Comparison of ENCODE assay signal across 14 cellular contexts in genomic region chr6:161011509-161012480, GRCh38. TPM values are rescaled to one million over a fixed set of nuclear protein-coding genes. Genes with fewer than 3 reads are reported as not detected.
A peak's percentile ranks its signal among the peaks of the same experiment; 100 is the strongest.
DNase-seq lines count a peak whose midpoint lies in the region; FAIRE-seq and TF ChIP-seq lines count a peak whose summit lies in the region.
"Had no signal": no experiment of that assay in that cellular context is flagged by ENCODE, and none has a peak within 500 bp of the region (broad histone marks: within the 10 kb centered on the region; RNA-seq: fewer than 3 reads in every experiment).

No MANE protein-coding gene starts in this region.

- H3K27ac Mint-ChIP-seq in neural progenitor cell: peak overlapping the region; percentile 34
- H3K27ac Mint-ChIP-seq: activated CD4-positive, alpha-beta memory T cell treated with anti-CD3 and anti-CD28 coated beads, Interleukin-2, amount 10 ng/mL, durations not matched to agents 7 days and 5 days had no signal

- H2AFZ ChIP-seq in neural progenitor cell (replicated peaks): no peak overlapping the region

- peaks cover 16% of the 10 kb centered on the region for H3K9me3 Mint-ChIP-seq in neural progenitor cell
- H3K9me3 Mint-ChIP-seq: activated CD4-positive, alpha-beta memory T cell treated with anti-CD3 and anti-CD28 coated beads, Interleukin-2, amount 10 ng/mL, durations not matched to agents 7 days and 5 days had no signal

- no peaks in the 10 kb centered on the region for H3K27me3 ChIP-seq in cardiac muscle cell
- H3K27me3 ChIP-seq in neural progenitor cell: no peaks in the 10 kb centered on the region
- H3K27me3 ChIP-seq: gastroesophageal sphincter, ovary had no signal

- peaks cover 22% of the 10 kb centered on the region for H3K4me1 Mint-ChIP-seq in neural progenitor cell
- H3K4me1 Mint-ChIP-seq: activated CD4-positive, alpha-beta memory T cell treated with anti-CD3 and anti-CD28 coated beads, Interleukin-2, amount 10 ng/mL, durations not matched to agents 7 days and 5 days had no signal

- peak overlapping the region; percentile 67 for H3K4me2 ChIP-seq in neural progenitor cell

- H4K20me1 ChIP-seq in neural progenitor cell (ENCODE audit: low read depth): peaks cover 32% of the 10 kb centered on the region

- H3K4me3 Mint-ChIP-seq in neural progenitor cell: peak overlapping the region; percentile 15
- H3K4me3 Mint-ChIP-seq: activated CD4-positive, alpha-beta memory T cell treated with anti-CD3 and anti-CD28 coated beads, Interleukin-2, amount 10 ng/mL, durations not matched to agents 7 days and 5 days had no signal

- H3F3A ChIP-seq in neural progenitor cell (ENCODE audit: low read depth): peaks cover 21% of the 10 kb centered on the region

- peaks cover 3% of the 10 kb centered on the region for H3K27me3 Mint-ChIP-seq in neural progenitor cell (ENCODE audit: insufficient read depth, low read depth)
- H3K27me3 Mint-ChIP-seq: activated CD4-positive, alpha-beta memory T cell treated with anti-CD3 and anti-CD28 coated beads, Interleukin-2, amount 10 ng/mL, durations not matched to agents 7 days and 5 days had no signal

- in situ Hi-C loops in astrocyte of the spinal cord (cut with HindIII; ENCODE audit: low sequenced_read_pairs): no loop called here

- H3K4me1 ChIP-seq in cardiac muscle cell (ENCODE audit: low read depth) (peaks cover 20% of the 10 kb centered on the region), neural progenitor cell (peaks cover 32% of the 10 kb centered on the region)

- peak overlapping the region; percentile 49 for H3K27ac ChIP-seq in cardiac muscle cell
- peak overlapping the region; percentile 75 for H3K27ac ChIP-seq in neural progenitor cell
- H3K27ac ChIP-seq: ovary had no signal

- peaks cover 99% of the 10 kb centered on the region for H3K79me2 ChIP-seq in neural progenitor cell (ENCODE audit: low read depth)

- DNase-seq in GM18507 (ENCODE audit: extremely low spot score, insufficient read length, low read depth) (no peak), astrocyte of the spinal cord (ENCODE audit: low read depth, low spot score) (peak; percentile 37), cardiac muscle cell (ENCODE audit: low read depth in 1 of 2, low spot score in 1 of 2) (peak; percentile 45 to 71), neural progenitor cell (ENCODE audit: low spot score) (peak; percentile 66), DMS114 treated with DMSO at 0.1 percent for 48 hours (lab: John Stamatoyannopoulos, UW; ENCODE audit: unreplicated experiment) (no peak), T-helper 9 cell (no peak), NCI-H510A (lab: John Stamatoyannopoulos, UW) (no peak)
- no peak for DNase-seq in effector CD4-positive, alpha-beta T cell
- DNase-seq: activated CD4-positive, alpha-beta memory T cell treated with anti-CD3 and anti-CD28 coated beads, Interleukin-2, amount 10 ng/mL, durations not matched to agents 7 days and 5 days; activated naive CD4-positive, alpha-beta T cell; NCI-H226; ovary had no signal

- TF ChIP-seq CTCF in astrocyte of the spinal cord (IDR thresholded peaks at IDR 0.05; ENCODE audit: low read depth, low read length) (no peak), cardiac muscle cell (IDR thresholded peaks at IDR 0.05; ENCODE audit: low read depth, low read length) (no peak), neural progenitor cell (IDR thresholded peaks at IDR 0.05) (no peak)

- H3K9me3 ChIP-seq in cardiac muscle cell (ENCODE audit: low read depth): no peaks in the 10 kb centered on the region
- H3K9me3 ChIP-seq in neural progenitor cell (ENCODE audit: low read depth): no peaks in the 10 kb centered on the region
- H3K9me3 ChIP-seq: gastroesophageal sphincter, ovary had no signal

- FAIRE-seq in GM18507 (lab: Jason Lieb, UNC): peak; percentile 56
- FAIRE-seq: colon had no signal

- no peak overlapping the region for H3K9ac ChIP-seq in neural progenitor cell

- H3K36me3 Mint-ChIP-seq in neural progenitor cell: peaks cover 21% of the 10 kb centered on the region

- H3K4me3 ChIP-seq in astrocyte of the spinal cord (ENCODE audit: low read depth, low read length) (no peak overlapping the region), cardiac muscle cell (no peak overlapping the region), neural progenitor cell (peak overlapping the region; percentile 19)
- H3K4me3 ChIP-seq: gastroesophageal sphincter, ovary had no signal

- H3K36me3 ChIP-seq in cardiac muscle cell (no peaks in the 10 kb centered on the region), neural progenitor cell (no peaks in the 10 kb centered on the region)
- H3K36me3 ChIP-seq: gastroesophageal sphincter, ovary had no signal

RNA-seq across cellular contexts. Expression of gene MAP3K4, which starts 20.2 kb away (rescaled TPM):
- total RNA-seq in cardiac muscle cell: 25.0 and 36.4 TPM in 2 replicates
- 13.3 and 14.5 TPM in 2 replicates for polyA plus RNA-seq in cardiac muscle cell
- 44.2 and 59.6 TPM in 2 replicates for total RNA-seq in neural progenitor cell (ENCODE audit: low replicate concordance)

Comparison
In these comparisons a context has a peak if more than half of its experiments do, and no peak if none do; other contexts are left out.
1. DNase-seq: peak in astrocyte of the spinal cord (single experiment), cardiac muscle cell (2 of 2) and neural progenitor cell (single experiment); none in GM18507 (single experiment), DMS114 treated with DMSO at 0.1 percent for 48 hours (single experiment), T-helper 9 cell (single experiment), NCI-H510A (single experiment) and effector CD4-positive, alpha-beta T cell (single experiment).